ENCODE assay signal across 10 cellular contexts in the genomic region with DNA sequence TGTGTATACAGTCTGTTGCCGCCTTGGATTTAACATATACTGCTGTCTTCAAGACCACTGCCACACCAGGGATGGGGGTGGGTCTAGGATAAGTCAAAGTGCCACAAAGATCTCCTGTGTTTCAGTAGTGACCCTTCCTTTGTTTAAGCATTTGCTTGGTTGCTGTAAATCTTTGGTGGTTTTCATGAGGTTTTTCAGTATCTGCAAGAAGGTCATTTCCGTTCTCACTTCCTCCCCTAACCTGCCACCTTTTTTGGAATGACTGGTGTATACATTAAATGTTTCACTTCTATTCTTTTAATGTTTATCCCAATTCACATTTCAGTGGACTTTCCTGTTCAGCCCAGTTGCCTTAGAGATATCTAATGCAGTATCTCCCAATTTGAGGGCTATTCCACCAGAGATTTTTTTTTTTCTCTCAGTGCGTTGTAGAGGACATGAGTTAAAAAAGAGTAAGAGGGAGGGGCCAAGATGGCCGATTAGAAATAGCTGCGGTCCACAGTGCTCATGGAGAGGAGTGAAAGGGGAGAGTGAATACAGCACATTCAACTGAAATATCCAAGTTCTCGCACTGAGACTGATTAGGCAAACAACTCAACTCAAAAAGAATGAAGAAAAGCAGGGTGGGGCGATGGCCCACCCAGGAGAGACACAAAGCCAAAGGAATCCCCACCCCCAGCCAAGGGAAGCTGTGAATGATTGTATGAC. TPM values are rescaled to one million over a fixed set of nuclear protein-coding genes. Genes with fewer than 3 reads are reported as not detected.
DNase-seq lines count a peak whose midpoint lies in the region; ATAC-seq, FAIRE-seq and TF ChIP-seq lines count a peak whose summit lies in the region.
"Had no signal": no experiment of that assay in that cellular context is flagged by ENCODE, and none has a peak within 500 bp of the region (broad histone marks: within the 10 kb centered on the region; RNA-seq: fewer than 3 reads in every experiment).

No MANE protein-coding gene starts in this region.

- in situ Hi-C loops in GM12878 (cut with MboI) = no loop called here

- TF ChIP-seq CTCF in GM12878 (IDR thresholded peaks at IDR 0.05 in 2 of 3, conservative IDR thresholded peaks at IDR 0.05 in 1 of 3; ENCODE audit: control insufficient read depth in 2 of 3, extremely low read depth in 1 of 3, insufficient read depth in 1 of 3, low read depth in 3 of 3, low read length in 3 of 3) (no peak), H9 (conservative IDR thresholded peaks at IDR 0.05) (no peak)

- no peak for TF ChIP-seq RAD21 in GM12878 (IDR thresholded peaks at IDR 0.05; ENCODE audit: insufficient read depth, low read depth, low read length)

- H3K27ac ChIP-seq in GM12878 (ENCODE audit: control insufficient read depth, insufficient read depth) (peak overlapping the region; percentile 37; the same call in 1 of the 2 replicates), H9 (ENCODE audit: insufficient read length, low read depth, low read length) (no peak overlapping the region)

- H3K18ac ChIP-seq in H9 (ENCODE audit: insufficient read length, low read depth, low read length) = no peak overlapping the region

- H2AFZ ChIP-seq in GM12878 (ENCODE audit: control insufficient read depth, low read depth, low read length) (no peak overlapping the region), H9 (ENCODE audit: low read length) (no peak overlapping the region)

- H4K91ac ChIP-seq in H9 (ENCODE audit: insufficient read length, low read depth, low read length) = no peak overlapping the region

- H3K36me3 Mint-ChIP-seq in H9 (ENCODE audit: insufficient read depth in 1 of 3, low read depth in 3 of 3) = peaks cover 23 to 41% (median 36%) of the 10 kb centered on the region in 3 experiments

- SMC1A ChIA-PET in GM12878 (lab: Charles Lee; ENCODE audit: uncharacterized antibody, unreplicated experiment) = interaction anchor here (0.9 kb wide), 1 partner anchor 36 kb away, joined by 3 read pairs; no protein-coding TSS in a partner anchor

- H3K4me1 Mint-ChIP-seq in H9 = no peaks in the 10 kb centered on the region

- H3K56ac ChIP-seq in H9 (ENCODE audit: insufficient read length, low read depth, low read length) = no peak overlapping the region

- H4K20me1 ChIP-seq in GM12878 (ENCODE audit: control insufficient read depth, insufficient read depth) (peaks cover 3% of the 10 kb centered on the region; the same call in 1 of the 2 replicates), H9 (ENCODE audit: control insufficient read depth, insufficient read depth, insufficient read length) (no peaks in the 10 kb centered on the region)

- no TSS peak for BruUV-seq in GM12878 (replicated peaks; lab: Mats Ljungman, UMichigan)

- peaks cover 11% of the 10 kb centered on the region; the same call in 1 of the 2 replicates for H3K4me1 ChIP-seq in GM12878 (ENCODE audit: control insufficient read depth, insufficient read depth, low read length)
- no peaks in the 10 kb centered on the region for H3K4me1 ChIP-seq in H9 (ENCODE audit: insufficient read depth, low read length)

- ATAC-seq in GM18520 (IDR thresholded peaks at IDR 0.05; ENCODE audit: unreplicated experiment) = peak; percentile 80
- ATAC-seq in GM21381 (IDR thresholded peaks at IDR 0.05; ENCODE audit: unreplicated experiment) = peak; percentile 93
- ATAC-seq in HG03135 (IDR thresholded peaks at IDR 0.05; ENCODE audit: unreplicated experiment) = peak; percentile 89
- peak; percentile 93 for ATAC-seq in GM12878
- ATAC-seq: activated T-cell treated with anti-CD3 and anti-CD28 coated beads, Interleukin-2, amount 50 U/mL, for 4 hours had no signal

- intact Hi-C loops in GM12878 (cut with micrococcal nuclease; ENCODE audit: unreplicated experiment) = no loop called here

- H2BK120ac ChIP-seq in H9 (ENCODE audit: low read depth, low read length, poor library complexity, severe bottlenecking) = no peak overlapping the region

- POLR2A ChIA-PET in GM12878 (lab: Charles Lee) = no interaction called here

- peak overlapping the region; percentile 67 for H3K4me2 ChIP-seq in GM12878 (ENCODE audit: control insufficient read depth, insufficient read depth)
- no peak overlapping the region for H3K4me2 ChIP-seq in H9 (ENCODE audit: insufficient read depth, insufficient read length, low read length)

- no peak for TF ChIP-seq POLR2A in GM12878 (IDR thresholded peaks at IDR 0.05; ENCODE audit: low read depth, low read length)

- TF ChIP-seq EP300 in GM12878 (IDR thresholded peaks at IDR 0.05; ENCODE audit: borderline replicate concordance in 1 of 2, control insufficient read depth in 1 of 2, low read depth in 2 of 2, low read length in 2 of 2) = peak in 1 of 2 experiments; percentile 90; a peak in 2 of 4 replicates

- no peak overlapping the region for H3K4ac ChIP-seq in H9 (ENCODE audit: low read depth, low read length)

- no peak overlapping the region for H4K5ac ChIP-seq in H9 (ENCODE audit: insufficient read length, low read depth, low read length)

- no peaks in the 10 kb centered on the region; the same call in none of the 2 replicates for H3K79me2 ChIP-seq in GM12878 (ENCODE audit: control insufficient read depth, insufficient read depth, low read length)
- no peaks in the 10 kb centered on the region for H3K79me2 ChIP-seq in H9 (ENCODE audit: insufficient read depth, low read length)

- no peaks in the 10 kb centered on the region for H3K27me3 Mint-ChIP-seq in H9 (ENCODE audit: low read depth)

- H3K9me3 Mint-ChIP-seq in H9 = no peaks in the 10 kb centered on the region
- H3K9me3 Mint-ChIP-seq: activated T-cell treated with anti-CD3 and anti-CD28 coated beads, Interleukin-2, amount 50 U/mL, for 4 hours had no signal

- no peaks in the 10 kb centered on the region for H3K23me2 ChIP-seq in H9 (ENCODE audit: insufficient read length, low read depth, low read length, poor library complexity, severe bottlenecking)

- no peak overlapping the region for H4K8ac ChIP-seq in H9 (replicated peaks; ENCODE audit: insufficient read length, low read depth, low read length)

- no peak overlapping the region for H2BK12ac ChIP-seq in H9 (ENCODE audit: insufficient read length, low read depth, low read length)

- H3K4me3 ChIP-seq in GM12878 = no peak overlapping the region

- no peak overlapping the region for H2AK5ac ChIP-seq in H9 (ENCODE audit: insufficient read length, low read length)

- H3T11ph ChIP-seq in H9 (ENCODE audit: low read length) = no peak overlapping the region

- no peak overlapping the region for H3K27ac Mint-ChIP-seq in H9

- no peak overlapping the region for H2BK5ac ChIP-seq in H9 (ENCODE audit: insufficient read length, low read length)

- no peak overlapping the region for H2BK20ac ChIP-seq in H9 (ENCODE audit: low read depth, low read length, poor library complexity, severe bottlenecking)

- H3K9ac ChIP-seq in GM12878 (ENCODE audit: control insufficient read depth, insufficient read depth, low read length) = no peak overlapping the region
- H3K9ac ChIP-seq in H9 (ENCODE audit: extremely low read depth, insufficient read length, low read length) = no peak overlapping the region

- RAD21 ChIA-PET in GM12878 (lab: Charles Lee; ENCODE audit: unreplicated experiment) = no interaction called here

- DNase-seq in GM12878 (ENCODE audit: low read depth, low spot score) = peak; percentile 44
- no peak for DNase-seq in H9
- no peak for DNase-seq in AML-193 (lab: John Stamatoyannopoulos, UW)
- no peak for DNase-seq in dermis blood vessel endothelial cell
- no peak for DNase-seq in UCSD-AML1 (lab: John Stamatoyannopoulos, UW; ENCODE audit: unreplicated experiment)
- DNase-seq: activated T-cell treated with anti-CD3 and anti-CD28 coated beads, Interleukin-2, amount 50 U/mL, for 4 hours; NCI-H2171 treated with DMSO at 0.1 percent for 48 hours had no signal

- no peak overlapping the region for H3K4me3 Mint-ChIP-seq in H9
- H3K4me3 Mint-ChIP-seq: activated T-cell treated with anti-CD3 and anti-CD28 coated beads, Interleukin-2, amount 50 U/mL, for 4 hours had no signal

- no peak overlapping the region for H3K23ac ChIP-seq in H9 (ENCODE audit: insufficient read length, low read depth, low read length)

- H2BK15ac ChIP-seq in H9 (ENCODE audit: low read depth, low read length) = no peak overlapping the region

- H3K27me3 ChIP-seq in GM12878 (replicated peaks in 1 of 2; ENCODE audit: control insufficient read depth in 2 of 2, insufficient read depth in 2 of 2, low read length in 1 of 2) = no peaks in the 10 kb centered on the region
- no peaks in the 10 kb centered on the region for H3K27me3 ChIP-seq in H9 (ENCODE audit: insufficient read depth, low read length)

- CTCF ChIA-PET in GM12878 (lab: Yijun Ruan, JAX) = no interaction called here

- H3K9me3 ChIP-seq in GM12878 (replicated peaks; ENCODE audit: control insufficient read depth, insufficient read depth, low read length) = no peaks in the 10 kb centered on the region; the same call in 1 of the 3 replicates
- H3K9me3 ChIP-seq in H9 (ENCODE audit: control insufficient read depth, low read depth, low read length) = no peaks in the 10 kb centered on the region

- no peak overlapping the region for H3K14ac ChIP-seq in H9 (ENCODE audit: insufficient read depth, low read length)

- no peaks in the 10 kb centered on the region for H3K79me1 ChIP-seq in H9 (ENCODE audit: insufficient read depth, low read depth, low read length, poor library complexity, severe bottlenecking)

- no peak for FAIRE-seq in GM12878 (lab: Jason Lieb, UNC)

- 67% methylated on average over 7 of the region's 7 CpGs for WGBS in GM12878 (ENCODE audit: insufficient coverage, insufficient replicate concordance, low lambda C conversion rate, missing lambda C conversion rate)
- no CpG with 5 or more reads among the region's 7 CpGs for WGBS in H9 (ENCODE audit: extremely low coverage, insufficient read length, low lambda C conversion rate)

- peaks cover 7 to 18% of the 10 kb centered on the region in 2 experiments; a peak in 3 of 4 replicates for H3K36me3 ChIP-seq in GM12878 (ENCODE audit: control insufficient read depth in 2 of 2, insufficient read depth in 2 of 2, low read length in 1 of 2)

RNA-seq across cellular contexts. Expression of a gene that starts 43.2 kb away (rescaled TPM):
- 213 and 244 TPM in 2 replicates for total RNA-seq in GM12878 (2013; cell fraction: nucleolus; rRNA removed)
- 50.0 and 54.0 TPM in 2 replicates for total RNA-seq in GM12878 (2014; rRNA removed)
- total RNA-seq in GM12878 (2014; rRNA removed; fragmentation: Illumina TruSeq; extraction: Trizol) = 54.0 and 54.2 TPM in 2 replicates
- total RNA-seq in GM12878 (2021) = 28.7 and 33.9 TPM in 2 replicates
- polyA plus RNA-seq in GM12878 (2011; ENCODE audit: low read depth) = 16.6 TPM
- 25.7 and 42.5 TPM in 2 replicates for polyA plus RNA-seq in GM12878 (2011; rRNA removed)
- polyA plus RNA-seq in GM12878 (2011; cell fraction: cytosol; rRNA removed) = 8.9 and 10.5 TPM in 2 replicates
- polyA plus RNA-seq in GM12878 (2011; cell fraction: nucleus; rRNA removed) = 35.4 and 37.1 TPM in 2 replicates
- polyA plus RNA-seq in GM12878 (2012) = 25.5 and 29.9 TPM in 2 replicates
- polyA plus RNA-seq in GM12878 (2014; fragmentation: Illumina TruSeq; extraction: Trizol) = 34.4 and 53.3 TPM in 2 replicates
- 10 to 100 TPM; 13.9 to 14.8 TPM for polyA plus RNA-seq in GM12878 (2014; fragmentation: Nextera tagmentation; extraction: Ambion mirVana)
- polyA plus RNA-seq in GM12878 (2014; rRNA removed) = 23.1 and 27.2 TPM in 2 replicates
- polyA plus RNA-seq in GM12878 (2016; fragmentation: Nextera tagmentation; extraction: Ambion mirVana) = 10 to 100 TPM; 36.2 to 38.8 TPM
- 34.3 and 45.4 TPM in 2 replicates for polyA minus RNA-seq in GM12878 (2011; rRNA and poly(A)+ RNA removed)
- polyA minus RNA-seq in GM12878 (2011; cell fraction: cytosol; rRNA and poly(A)+ RNA removed) = 11.1 and 13.4 TPM in 2 replicates
- polyA minus RNA-seq in GM12878 (2011; cell fraction: nucleus; rRNA and poly(A)+ RNA removed) = 57.3 and 80.4 TPM in 2 replicates
- 24.3 and 26.7 TPM in 2 replicates for total RNA-seq in H9 (2021)
- total RNA-seq in dermis blood vessel endothelial cell = 63.5 and 72.7 TPM in 2 replicates
